ENCODE assay signal across 8 cellular contexts in genomic region chr16:29362797-29363196, GRCh38. TPM values are rescaled to one million over a fixed set of nuclear protein-coding genes. Genes with fewer than 3 reads are reported as not detected.
DNase-seq lines count a peak whose midpoint lies in the region; ATAC-seq and TF ChIP-seq lines count a peak whose summit lies in the region.
"Not testable (repeated sequence)": the region's sequence is repeated elsewhere in the genome, so short reads cannot be mapped to it uniquely, and the experiment has no call there.
"Had no signal": no experiment of that assay in that cellular context is flagged by ENCODE, and none has a peak within 500 bp of the region (broad histone marks: within the 10 kb centered on the region; RNA-seq: fewer than 3 reads in every experiment).

No MANE protein-coding gene starts in this region.

- not testable (repeated sequence) for H2AFZ ChIP-seq in OCI-LY7 (ENCODE audit: low read length)

- not testable (repeated sequence) for H3K4me2 ChIP-seq in OCI-LY7 (ENCODE audit: low read length)

- not testable (repeated sequence) for H3K4me3 ChIP-seq in OCI-LY7 (ENCODE audit: low read depth, low read length, poor library complexity, severe bottlenecking)

- H3K79me2 ChIP-seq in OCI-LY7 (ENCODE audit: insufficient read depth, low read depth, low read length) = not testable (repeated sequence)

- POLR2A ChIA-PET in OCI-LY7 (lab: Charles Lee) = not testable (repeated sequence)

- intact Hi-C loops in OCI-LY7 (cut with micrococcal nuclease; ENCODE audit: unreplicated experiment); left ventricle myocardium superior (cut with micrococcal nuclease); natural killer cell (cut with micrococcal nuclease): not testable (repeated sequence)

- not testable (repeated sequence) for DNase-seq in OCI-LY7 (ENCODE audit: low spot score); activated naive CD4-positive, alpha-beta T cell treated with anti-CD3 and anti-CD28 coated beads, Interleukin-2, amount 50 U/mL, for 72 hours (ENCODE audit: low spot score in 2 of 2); effector memory CD8-positive, alpha-beta T cell; left ventricle myocardium superior; natural killer cell; stimulated activated effector memory CD8-positive, alpha-beta T cell treated with anti-CD3 and anti-CD28 coated beads, Interleukin-12 subunit alpha, Interleukin-12 subunit beta, amount 100 ng/mL, for 72 hours (ENCODE audit: low spot score in 2 of 2)

- ATAC-seq in activated naive CD4-positive, alpha-beta T cell treated with anti-CD3 and anti-CD28 coated beads, Interleukin-2, amount 50 U/mL, for 72 hours = peak; percentile 44 to 50
- peak; percentile 53 for ATAC-seq in effector memory CD8-positive, alpha-beta T cell (replicated peaks)
- ATAC-seq in left ventricle myocardium superior (peak; percentile 81), natural killer cell (peak; percentile 81 to 93 (median 86))
- peak; percentile 43 for ATAC-seq in stimulated activated effector memory CD8-positive, alpha-beta T cell treated with anti-CD3 and anti-CD28 coated beads, Interleukin-12 subunit alpha, Interleukin-12 subunit beta, amount 100 ng/mL, for 72 hours

- TSS peak; percentile 7 for BruUV-seq in OCI-LY7 (replicated peaks; lab: Mats Ljungman, UMichigan)

- not testable (repeated sequence) for TF ChIP-seq CTCF in OCI-LY7 (conservative IDR thresholded peaks at IDR 0.05; ENCODE audit: low read length); natural killer cell (IDR thresholded peaks at IDR 0.05)

- not testable (repeated sequence) for H3K36me3 ChIP-seq in OCI-LY7 (ENCODE audit: insufficient read depth, low read length)

- H3K36me3 Mint-ChIP-seq in activated naive CD4-positive, alpha-beta T cell treated with anti-CD3 and anti-CD28 coated beads, Interleukin-2, amount 50 U/mL, for 72 hours; effector memory CD8-positive, alpha-beta T cell (ENCODE audit: insufficient read depth); natural killer cell; stimulated activated effector memory CD8-positive, alpha-beta T cell treated with anti-CD3 and anti-CD28 coated beads, Interleukin-12 subunit alpha, Interleukin-12 subunit beta, amount 100 ng/mL, for 72 hours: not testable (repeated sequence)

- not testable (repeated sequence) for H4K20me1 ChIP-seq in OCI-LY7 (ENCODE audit: insufficient read depth, low read length)

- not testable (repeated sequence) for H3K27me3 Mint-ChIP-seq in effector memory CD8-positive, alpha-beta T cell; natural killer cell (ENCODE audit: low read depth in 2 of 2)

- H3K4me1 ChIP-seq in OCI-LY7 (ENCODE audit: insufficient read depth, low read length, poor library complexity, severe bottlenecking) = not testable (repeated sequence)

- not testable (repeated sequence) for H3K9me3 ChIP-seq in OCI-LY7 (ENCODE audit: low read length)

- not testable (repeated sequence) for H3K9me2 ChIP-seq in OCI-LY7 (ENCODE audit: insufficient read depth, low read length)

- not testable (repeated sequence) for H3K27ac ChIP-seq in OCI-LY7 (ENCODE audit: low read depth, low read length, poor library complexity, severe bottlenecking)

- not testable (repeated sequence) for H3K9me3 Mint-ChIP-seq in activated naive CD4-positive, alpha-beta T cell treated with anti-CD3 and anti-CD28 coated beads, Interleukin-2, amount 50 U/mL, for 72 hours; effector memory CD8-positive, alpha-beta T cell; natural killer cell; stimulated activated effector memory CD8-positive, alpha-beta T cell treated with anti-CD3 and anti-CD28 coated beads, Interleukin-12 subunit alpha, Interleukin-12 subunit beta, amount 100 ng/mL, for 72 hours

- H3K27ac Mint-ChIP-seq in activated naive CD4-positive, alpha-beta T cell treated with anti-CD3 and anti-CD28 coated beads, Interleukin-2, amount 50 U/mL, for 72 hours; effector memory CD8-positive, alpha-beta T cell; natural killer cell; stimulated activated effector memory CD8-positive, alpha-beta T cell treated with anti-CD3 and anti-CD28 coated beads, Interleukin-12 subunit alpha, Interleukin-12 subunit beta, amount 100 ng/mL, for 72 hours: not testable (repeated sequence)

- not testable (repeated sequence) for H3K4me3 Mint-ChIP-seq in effector memory CD8-positive, alpha-beta T cell; natural killer cell; stimulated activated effector memory CD8-positive, alpha-beta T cell treated with anti-CD3 and anti-CD28 coated beads, Interleukin-12 subunit alpha, Interleukin-12 subunit beta, amount 100 ng/mL, for 72 hours

- CTCF ChIA-PET in OCI-LY7 (lab: Charles Lee; ENCODE audit: unreplicated experiment) = not testable (repeated sequence)

- H3K4me1 Mint-ChIP-seq in effector memory CD8-positive, alpha-beta T cell (ENCODE audit: low read depth in 2 of 2); natural killer cell; stimulated activated effector memory CD8-positive, alpha-beta T cell treated with anti-CD3 and anti-CD28 coated beads, Interleukin-12 subunit alpha, Interleukin-12 subunit beta, amount 100 ng/mL, for 72 hours: not testable (repeated sequence)

RNA-seq across cellular contexts. Expression of gene NPIPB11, which starts 43.7 kb away (rescaled TPM):
- 0.60 and 1.8 TPM in 2 replicates for total RNA-seq in OCI-LY7 (2014; rRNA removed; shearing (Covaris generic))
- total RNA-seq in OCI-LY7 (2022) = 0.70 and 1.8 TPM in 2 replicates
- 1 to 10 TPM; 2.3 to 4.7 TPM for total RNA-seq in activated naive CD4-positive, alpha-beta T cell treated with anti-CD3 and anti-CD28 coated beads, Interleukin-2, amount 50 U/mL, for 72 hours
- 0.42 TPM for total RNA-seq in left ventricle myocardium superior
- 10 to 100 TPM in 1 of 3 donors, 1 to 10 TPM in 2; 1.8 to 12.2 (median 4.4) TPM for total RNA-seq in natural killer cell
- total RNA-seq: A172, H4 had no signal
